26 cellular contexts compared by ENCODE assay signal in genomic region chr2:104863229-104863584, GRCh38. TPM values are rescaled to one million over a fixed set of nuclear protein-coding genes. Genes with fewer than 3 reads are reported as not detected.
DNase-seq lines count a peak whose midpoint lies in the region; ATAC-seq and TF ChIP-seq lines count a peak whose summit lies in the region.
"Had no signal": no experiment of that assay in that cellular context is flagged by ENCODE, and none has a peak within 500 bp of the region (broad histone marks: within the 10 kb centered on the region; RNA-seq: fewer than 3 reads in every experiment).

No MANE protein-coding gene starts in this region.

- H3K4me1 ChIP-seq in GM23338 (ENCODE audit: insufficient read depth), result peaks cover 62% of the 10 kb centered on the region
- H3K4me1 ChIP-seq: BLaER1, vagina had no signal

- H3K9me2 ChIP-seq in GM23338 (ENCODE audit: insufficient read depth), result no peaks in the 10 kb centered on the region

- peak overlapping the region; percentile 39 for H3K4me3 ChIP-seq in GM23338
- H3K4me3 ChIP-seq: BLaER1, vagina had no signal

- peak overlapping the region; percentile 71 for H3K4me2 ChIP-seq in GM23338
- H3K4me2 ChIP-seq: BLaER1 had no signal

- H3K36me3 ChIP-seq in GM23338 (ENCODE audit: insufficient read depth), result no peaks in the 10 kb centered on the region
- H3K36me3 ChIP-seq: BLaER1, vagina had no signal

- TF ChIP-seq CTCF in GM23338 (conservative IDR thresholded peaks at IDR 0.05; ENCODE audit: low read depth in 2 of 2) (no peak), osteocyte (IDR thresholded peaks at IDR 0.05) (no peak)

- peak overlapping the region; percentile 34; the same call in 1 of the 2 replicates for H2AFZ ChIP-seq in GM23338

- H3K27ac ChIP-seq in GM23338 (ENCODE audit: low read depth), result no peak overlapping the region
- peak overlapping the region; percentile 83 for H3K27ac ChIP-seq in cingulate gyrus (ENCODE audit: low read depth, low read length)
- H3K27ac ChIP-seq: BLaER1, psoas muscle, testis, vagina had no signal

- peaks cover 95% of the 10 kb centered on the region for H3K27me3 Mint-ChIP-seq in GM23338 (ENCODE audit: insufficient read depth, low read depth, poor library complexity)
- peaks cover 23% of the 10 kb centered on the region for H3K27me3 Mint-ChIP-seq in osteocyte (ENCODE audit: unreplicated experiment)

- H3K4me1 Mint-ChIP-seq in GM23338, result peaks cover 54% of the 10 kb centered on the region
- peaks cover 36% of the 10 kb centered on the region for H3K4me1 Mint-ChIP-seq in osteocyte (ENCODE audit: unreplicated experiment)
- H3K4me1 Mint-ChIP-seq: activated T-helper 17 cell treated with anti-CD3 and anti-CD28 coated beads, Interleukin-2, amount 50 U/mL, for 72 hours had no signal

- H3K27me3 ChIP-seq in GM23338 (ENCODE audit: insufficient read depth), result peaks cover 98% of the 10 kb centered on the region
- H3K27me3 ChIP-seq: testis had no signal

- H3K9me3 Mint-ChIP-seq in GM23338 (peaks cover 7% of the 10 kb centered on the region; the same call in 2 of the 3 replicates), osteocyte (ENCODE audit: unreplicated experiment) (no peaks in the 10 kb centered on the region)
- H3K9me3 Mint-ChIP-seq: activated CD4-positive, alpha-beta T cell treated with anti-CD3 and anti-CD28 coated beads, Interleukin-2, amount 10 ng/mL, durations not matched to agents 7 days and 5 days; dendritic cell treated with granulocyte-macrophage colony-stimulating factor and Interleukin-4, amounts not matched to agents 40 ng/mL and 50 ng/mL, for 4 days had no signal

- no peaks in the 10 kb centered on the region for H3K79me2 ChIP-seq in GM23338 (replicated peaks; ENCODE audit: insufficient read depth)

- H3K4me3 Mint-ChIP-seq in GM23338, result peak overlapping the region; percentile 56
- H3K4me3 Mint-ChIP-seq in osteocyte (ENCODE audit: unreplicated experiment), result peak overlapping the region; percentile 55
- H3K4me3 Mint-ChIP-seq: activated CD4-positive, alpha-beta T cell treated with anti-CD3 and anti-CD28 coated beads, Interleukin-2, amount 10 ng/mL, durations not matched to agents 7 days and 5 days; activated T-helper 17 cell treated with anti-CD3 and anti-CD28 coated beads, Interleukin-2, amount 50 U/mL, for 72 hours; dendritic cell treated with granulocyte-macrophage colony-stimulating factor and Interleukin-4, amounts not matched to agents 40 ng/mL and 50 ng/mL, for 4 days; T-helper 17 cell had no signal

- H3K36me3 Mint-ChIP-seq in GM23338 (ENCODE audit: low read depth) (no peaks in the 10 kb centered on the region), osteocyte (ENCODE audit: unreplicated experiment) (peaks cover 2% of the 10 kb centered on the region)

- ATAC-seq in GM23338, result no peak
- no peak for ATAC-seq in GM21576 (IDR thresholded peaks at IDR 0.05; ENCODE audit: unreplicated experiment)
- no peak for ATAC-seq in GM18907 (IDR thresholded peaks at IDR 0.05; ENCODE audit: unreplicated experiment)
- ATAC-seq: activated T-helper 17 cell treated with anti-CD3 and anti-CD28 coated beads, Interleukin-2, amount 50 U/mL, for 72 hours; T-helper 17 cell had no signal

- peaks cover 34% of the 10 kb centered on the region for H4K20me1 ChIP-seq in GM23338 (replicated peaks; ENCODE audit: insufficient read depth)

- peak; percentile 49 for DNase-seq in GM23338 (ENCODE audit: low spot score)
- DNase-seq in kidney tubule cell (ENCODE audit: low spot score), result peak; percentile 29
- no peak for DNase-seq in osteocyte (ENCODE audit: extremely low spot score, unreplicated experiment)
- no peak for DNase-seq in DMS53 (lab: John Stamatoyannopoulos, UW)
- DNase-seq in NCI-H1436 (lab: John Stamatoyannopoulos, UW), result no peak
- DNase-seq: activated CD4-positive, alpha-beta T cell treated with anti-CD3 and anti-CD28 coated beads, Interleukin-2, amount 10 ng/mL, durations not matched to agents 7 days and 5 days; COR-L47; HCEC 1CT; mesenchymal stem cell; MM.1S; NCI-H1417 treated with DMSO at 0.1 percent for 48 hours; psoas muscle; stimulated activated CD4-positive, alpha-beta T cell treated with anti-CD3 and anti-CD28 coated beads, Interleukin-1b, Interleukin-23, amount 100 ng/mL, for 48 hours; T-helper 17 cell; testis had no signal

- H3K27ac Mint-ChIP-seq in GM23338 (no peak overlapping the region), osteocyte (ENCODE audit: unreplicated experiment) (peak overlapping the region; percentile 27)
- H3K27ac Mint-ChIP-seq: activated CD4-positive, alpha-beta T cell treated with anti-CD3 and anti-CD28 coated beads, Interleukin-2, amount 10 ng/mL, durations not matched to agents 7 days and 5 days; activated T-helper 17 cell treated with anti-CD3 and anti-CD28 coated beads, Interleukin-2, amount 50 U/mL, for 72 hours; dendritic cell treated with granulocyte-macrophage colony-stimulating factor and Interleukin-4, amounts not matched to agents 40 ng/mL and 50 ng/mL, for 4 days; T-helper 17 cell had no signal

- peaks cover 34% of the 10 kb centered on the region; the same call in 1 of the 2 replicates for H3F3A ChIP-seq in GM23338 (replicated peaks; ENCODE audit: low read depth)

TF ChIP-seq in GM23338, 12 proteins besides CTCF, POLR2A, EP300 and RAD21 (continues in another document):
- no peak for TF ChIP-seq ETS1 (IDR thresholded peaks at IDR 0.05)
- no peak for TF ChIP-seq ZNF462 (CRISPR knock-in tag; IDR thresholded peaks at IDR 0.05)

RNA-seq across cellular contexts. Expression of gene POU3F3, which starts 9.3 kb away (rescaled TPM):
- total RNA-seq in GM23338 (2014; rRNA removed; shearing (Covaris generic)), result 0.24 TPM in 1 of 2 replicates, not detected in the other
- 0.06 and 0.14 TPM in 2 replicates for polyA plus RNA-seq in GM23338 (2016; fragmentation: Nextera tagmentation; extraction: Ambion mirVana)
- 35.5 TPM in 2 replicates for total RNA-seq in osteocyte
- total RNA-seq: activated CD4-positive, alpha-beta T cell treated with anti-CD3 and anti-CD28 coated beads, Interleukin-2, amount 10 ng/mL, durations not matched to agents 7 days and 5 days; activated T-helper 17 cell treated with anti-CD3 and anti-CD28 coated beads, Interleukin-2, amount 50 U/mL, for 72 hours; bronchial epithelial cell; fibroblast of villous mesenchyme; psoas muscle; RPMI7951; T-helper 17 cell; vagina had no signal
- polyA plus RNA-seq: keratinocyte had no signal

Comparison
In these comparisons a context has a peak if more than half of its experiments do, and no peak if none do; other contexts are left out.
1. DNase-seq: peak in GM23338 (single experiment) and kidney tubule cell (single experiment); none in osteocyte (single experiment), DMS53 (single experiment) and NCI-H1436 (single experiment).
2. RNA of gene POU3F3, which starts 9.3 kb away (total RNA-seq): 35.5 TPM in osteocyte; 0.24 TPM in GM23338; every median in the first group is over 10 times any median in the second.